ENCODE assay signal across 20 cellular contexts in the genomic region with DNA sequence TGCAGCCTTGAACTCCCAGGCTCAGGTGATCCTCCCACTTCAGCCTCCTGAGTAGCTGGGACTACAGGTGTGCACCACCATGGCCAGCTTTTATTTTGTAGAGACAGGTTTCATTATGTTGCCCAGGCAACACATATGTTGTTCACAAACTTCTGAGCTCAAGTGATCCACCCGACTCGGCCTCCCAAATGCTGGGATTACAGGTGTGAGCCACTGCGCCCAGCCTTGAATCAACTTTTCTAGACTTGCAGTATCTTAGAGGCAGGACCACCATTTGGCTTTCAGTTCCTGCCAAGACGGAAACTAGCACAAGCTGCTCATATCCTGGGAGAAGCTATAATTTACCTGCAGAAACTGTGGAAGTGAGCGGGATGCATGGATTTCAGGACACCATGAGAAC. TPM values are rescaled to one million over a fixed set of nuclear protein-coding genes. Genes with fewer than 3 reads are reported as not detected.
"Had no signal": no experiment of that assay in that cellular context is flagged by ENCODE, and none has a peak within 500 bp of the region (broad histone marks: within the 10 kb centered on the region; RNA-seq: fewer than 3 reads in every experiment).

No MANE protein-coding gene starts in this region.

- H3K27me3 Mint-ChIP-seq: activated CD8-positive, alpha-beta T cell treated with anti-CD3 and anti-CD28 coated beads for 36 hours; central memory CD8-positive, alpha-beta T cell; stimulated activated naive CD8-positive, alpha-beta T cell treated with anti-CD3 and anti-CD28 coated beads, Interleukin-15, Interleukin-2, amounts not matched to agents 100 ng/mL and 50 ng/mL, for 24 hours; T-helper 17 cell had no signal

- H3K27ac Mint-ChIP-seq: activated CD8-positive, alpha-beta T cell treated with anti-CD3 and anti-CD28 coated beads for 36 hours; activated naive CD4-positive, alpha-beta T cell treated with anti-CD3 and anti-CD28 coated beads, Interleukin-2, amount 50 U/mL, for 72 hours; activated T-cell treated with anti-CD3 and anti-CD28 coated beads, Interleukin-2, amount 50 U/mL, for 72 hours; stimulated activated effector memory CD8-positive, alpha-beta T cell treated with anti-CD3 and anti-CD28 coated beads, Interleukin-12 subunit alpha, Interleukin-12 subunit beta, amount 100 ng/mL, for 72 hours; stimulated activated naive CD8-positive, alpha-beta T cell treated with anti-CD3 and anti-CD28 coated beads, Interleukin-15, Interleukin-2, amounts not matched to agents 100 ng/mL and 50 ng/mL, for 24 hours; T-helper 17 cell had no signal

- ATAC-seq: activated CD8-positive, alpha-beta T cell treated with anti-CD3 and anti-CD28 coated beads for 36 hours; activated naive CD4-positive, alpha-beta T cell treated with anti-CD3 and anti-CD28 coated beads, Interleukin-2, amount 50 U/mL, for 72 hours; activated T-cell treated with anti-CD3 and anti-CD28 coated beads, Interleukin-2, amount 50 U/mL, for 72 hours; gastrocnemius medialis; left cardiac atrium; left ventricle myocardium superior; pancreas; psoas muscle; SK-N-SH treated with all-trans-retinoic acid at 6 μM for 48 hours; stimulated activated effector memory CD8-positive, alpha-beta T cell treated with anti-CD3 and anti-CD28 coated beads, Interleukin-12 subunit alpha, Interleukin-12 subunit beta, amount 100 ng/mL, for 72 hours; T-helper 17 cell had no signal

- DNase-seq: activated CD4-positive, alpha-beta T cell treated with anti-CD3 and anti-CD28 coated beads, Interleukin-2, amount 50 U/mL, for 1 hour; activated CD8-positive, alpha-beta T cell treated with anti-CD3 and anti-CD28 coated beads for 36 hours; activated T-cell treated with anti-CD3 and anti-CD28 coated beads for 4 hours; activated T-cell treated with anti-CD3 and anti-CD28 coated beads, Interleukin-2, amount 50 U/mL, for 72 hours; effector CD8-positive, alpha-beta T cell; glutamatergic neuron; left cardiac atrium; left ventricle myocardium superior; psoas muscle; stimulated activated CD4-positive, alpha-beta T cell treated with anti-CD3 and anti-CD28 coated beads, Interleukin-4, amount 100 ng/mL, for 1 hour; T-helper 17 cell; T1000 had no signal

- H3K36me3 Mint-ChIP-seq: activated naive CD4-positive, alpha-beta T cell treated with anti-CD3 and anti-CD28 coated beads, Interleukin-2, amount 50 U/mL, for 72 hours; stimulated activated effector memory CD8-positive, alpha-beta T cell treated with anti-CD3 and anti-CD28 coated beads, Interleukin-12 subunit alpha, Interleukin-12 subunit beta, amount 100 ng/mL, for 72 hours had no signal

- H3K4me3 Mint-ChIP-seq: activated CD8-positive, alpha-beta T cell treated with anti-CD3 and anti-CD28 coated beads for 36 hours; activated T-cell treated with anti-CD3 and anti-CD28 coated beads, Interleukin-2, amount 50 U/mL, for 72 hours; central memory CD8-positive, alpha-beta T cell; nephron; stimulated activated effector memory CD8-positive, alpha-beta T cell treated with anti-CD3 and anti-CD28 coated beads, Interleukin-12 subunit alpha, Interleukin-12 subunit beta, amount 100 ng/mL, for 72 hours; stimulated activated naive CD8-positive, alpha-beta T cell treated with anti-CD3 and anti-CD28 coated beads, Interleukin-15, Interleukin-2, amounts not matched to agents 100 ng/mL and 50 ng/mL, for 24 hours; T-helper 17 cell had no signal

- H3K4me1 Mint-ChIP-seq: central memory CD8-positive, alpha-beta T cell; stimulated activated effector memory CD8-positive, alpha-beta T cell treated with anti-CD3 and anti-CD28 coated beads, Interleukin-12 subunit alpha, Interleukin-12 subunit beta, amount 100 ng/mL, for 72 hours; T-helper 17 cell had no signal

- H3K9me3 Mint-ChIP-seq: activated CD8-positive, alpha-beta T cell treated with anti-CD3 and anti-CD28 coated beads for 36 hours; activated naive CD4-positive, alpha-beta T cell treated with anti-CD3 and anti-CD28 coated beads, Interleukin-2, amount 50 U/mL, for 72 hours; activated T-cell treated with anti-CD3 and anti-CD28 coated beads, Interleukin-2, amount 50 U/mL, for 72 hours; central memory CD8-positive, alpha-beta T cell; nephron; stimulated activated effector memory CD8-positive, alpha-beta T cell treated with anti-CD3 and anti-CD28 coated beads, Interleukin-12 subunit alpha, Interleukin-12 subunit beta, amount 100 ng/mL, for 72 hours; stimulated activated naive CD8-positive, alpha-beta T cell treated with anti-CD3 and anti-CD28 coated beads, Interleukin-15, Interleukin-2, amounts not matched to agents 100 ng/mL and 50 ng/mL, for 24 hours had no signal

RNA-seq across cellular contexts. Expression of a gene that starts 19.9 kb away (rescaled TPM):
- total RNA-seq: T-helper 17 cell had no signal
